Comparison of ENCODE assay signal across 8 cellular contexts in genomic region chr19:7871530-7872305, GRCh38. TPM values are rescaled to one million over a fixed set of nuclear protein-coding genes. Genes with fewer than 3 reads are reported as not detected.
DNase-seq lines count a peak whose midpoint lies in the region; ATAC-seq and TF ChIP-seq lines count a peak whose summit lies in the region.

No MANE protein-coding gene starts in this region.

- ATAC-seq in Right ventricle myocardium superior (ENCODE audit: poor library complexity) (peak; percentile 57), GM19324 (IDR thresholded peaks at IDR 0.05; ENCODE audit: low FRiP score, unreplicated experiment) (no peak)

- H3K27ac ChIP-seq in transverse colon = peak overlapping the region; percentile 27 to 77 (median 55)

- no peaks in the 10 kb centered on the region for H3K36me3 ChIP-seq in transverse colon

- H3K4me1 ChIP-seq in transverse colon = peaks cover 18 to 51% (median 43%) of the 10 kb centered on the region in 4 donors

- H3K9me3 ChIP-seq in transverse colon = no peaks in the 10 kb centered on the region

- H3K27me3 ChIP-seq in transverse colon = peaks cover 67% of the 10 kb centered on the region

- TF ChIP-seq POLR2A in transverse colon (IDR thresholded peaks at IDR 0.05) = no peak

- no peak for TF ChIP-seq CTCF in transverse colon (IDR thresholded peaks at IDR 0.05)

- DNase-seq in DMS 273 treated with DMSO at 0.1 percent for 48 hours (lab: John Stamatoyannopoulos, UW) = peak; percentile 75
- DNase-seq in M059J (ENCODE audit: low read depth) = peak; percentile 90
- peak; percentile 95 for DNase-seq in SW480 (ENCODE audit: low spot score)
- DNase-seq in activated naive CD8-positive, alpha-beta T cell treated with anti-CD3 and anti-CD28 coated beads, Interleukin-2, amount 50 U/mL, for 16 hours (ENCODE audit: low read depth, low spot score) = peak; percentile 64
- peak; percentile 88 for DNase-seq in Right ventricle myocardium superior
- peak in 7 of 10 donors; percentile 68 to 95 (median 71) for DNase-seq in posterior cingulate gyrus
- peak; percentile 93 for DNase-seq in transverse colon

- 2 to 4% methylated on average over 6 to 30 of the region's 30 CpGs for WGBS in transverse colon (ENCODE audit: low coverage in 1 of 2), 2 donors

- in situ Hi-C loops in transverse colon (cut with MboI; ENCODE audit: low pct_ligation_motif_present in 1 of 4, low pct_unique_long_range_greater_than_20kb in 1 of 4, low sequenced_read_pairs in 3 of 4) = no loop called here

- peak overlapping the region in 2 of 4 donors; percentile 9 to 28 for H3K4me3 ChIP-seq in transverse colon

- intact Hi-C loops in Right ventricle myocardium superior (cut with DNase I) (no loop called here), posterior cingulate gyrus (cut with DNase I) (no loop called here), transverse colon (cut with DNase I; ENCODE audit: low total_unique reads) (loop anchor here (5.0 kb wide), 1 partner anchor 1409 kb away; the partner anchor contains the start of gene CRB3)

- TF ChIP-seq EP300 in transverse colon (IDR thresholded peaks at IDR 0.05; ENCODE audit: low read depth) = no peak

RNA-seq across cellular contexts. Expression of gene PRR36, which starts 2.5 kb away (rescaled TPM):
- not detected in 2 replicates for total RNA-seq in M059J (2014; rRNA removed; shearing (Covaris generic))
- total RNA-seq in Right ventricle myocardium superior (0.08 TPM), transverse colon (under 1 TPM in 1 of 4 donors, not detected in 3; 0.16 TPM)

RNA-seq across cellular contexts. Expression of gene LRRC8E, which starts 16.6 kb away (rescaled TPM):
- total RNA-seq in M059J (2014; rRNA removed; shearing (Covaris generic)) = 7.6 and 15.2 TPM in 2 replicates
- 1.6 TPM for total RNA-seq in Right ventricle myocardium superior
- 1 to 10 TPM in 1 of 4 donors, under 1 TPM in 1, not detected in 2; 0.79 to 1.5 TPM for total RNA-seq in transverse colon

RNA-seq across cellular contexts. Expression of gene MAP2K7, which starts 32.0 kb away (rescaled TPM):
- 6.8 and 8.3 TPM in 2 replicates for total RNA-seq in M059J (2014; rRNA removed; shearing (Covaris generic))
- 27.5 TPM for total RNA-seq in Right ventricle myocardium superior
- total RNA-seq in transverse colon = 100 to 1,000 TPM in 1 of 4 donors, 10 to 100 TPM in 3; 11.9 to 125 (median 20.9) TPM

RNA-seq across cellular contexts. Expression of gene EVI5L, which starts 41.7 kb away (rescaled TPM):
- 20.7 and 29.2 TPM in 2 replicates for total RNA-seq in M059J (2014; rRNA removed; shearing (Covaris generic))
- total RNA-seq in Right ventricle myocardium superior (19.4 TPM), transverse colon (10 to 100 TPM in 3 of 4 donors, 1 to 10 TPM in 1; 8.5 to 65.8 (median 15.0) TPM)

RNA-seq across cellular contexts. Expression of gene TGFBR3L, which starts 42.9 kb away (rescaled TPM):
- 1.1 and 2.9 TPM in 2 replicates for total RNA-seq in M059J (2014; rRNA removed; shearing (Covaris generic))
- total RNA-seq in Right ventricle myocardium superior (10.9 TPM), transverse colon (1 to 10 TPM in 1 of 4 donors, not detected in 3; 1.4 TPM)
